In genomic region chr9:92147030-92147853, GRCh38 we compare ENCODE assay signal across 9 cellular contexts. TPM values are rescaled to one million over a fixed set of nuclear protein-coding genes. Genes with fewer than 3 reads are reported as not detected.
DNase-seq lines count a peak whose midpoint lies in the region; ATAC-seq, FAIRE-seq and TF ChIP-seq lines count a peak whose summit lies in the region.
"Had no signal": no experiment of that assay in that cellular context is flagged by ENCODE, and none has a peak within 500 bp of the region (broad histone marks: within the 10 kb centered on the region; RNA-seq: fewer than 3 reads in every experiment).

No MANE protein-coding gene starts in this region.

- peak; percentile 93 for FAIRE-seq in RCC 7860 (lab: Jason Lieb, UNC)
- FAIRE-seq: colon had no signal

- peak; percentile 69 for ATAC-seq in Right ventricle myocardium inferior
- peak; percentile 82 for ATAC-seq in HG03196 (IDR thresholded peaks at IDR 0.05; ENCODE audit: unreplicated experiment)

- intact Hi-C loops in Right ventricle myocardium inferior (cut with DNase I): no loop called here
- intact Hi-C loops in cardiac septum (cut with DNase I): no loop called here

- H3K9me3 Mint-ChIP-seq in endothelial cell (ENCODE audit: unreplicated experiment) (no peaks in the 10 kb centered on the region), nephron progenitor cell (no peaks in the 10 kb centered on the region)

- TF ChIP-seq CTCF in endothelial cell (IDR thresholded peaks at IDR 0.05; ENCODE audit: unreplicated experiment): no peak
- no peak for TF ChIP-seq CTCF in nephron progenitor cell (IDR thresholded peaks at IDR 0.05)

- H3K4me3 Mint-ChIP-seq in endothelial cell (ENCODE audit: unreplicated experiment) (no peak overlapping the region), nephron progenitor cell (peak overlapping the region; percentile 29)

- H3K36me3 Mint-ChIP-seq in endothelial cell (ENCODE audit: low read depth, unreplicated experiment) (no peaks in the 10 kb centered on the region), nephron progenitor cell (ENCODE audit: low read depth) (no peaks in the 10 kb centered on the region)

- H3K27ac Mint-ChIP-seq in endothelial cell (ENCODE audit: unreplicated experiment) (peak overlapping the region; percentile 93), nephron progenitor cell (peak overlapping the region; percentile 97)

- no peak for DNase-seq in Right ventricle myocardium inferior (ENCODE audit: missing footprints)
- no peak for DNase-seq in cardiac septum (ENCODE audit: low spot score)
- DNase-seq in RCC 7860 (ENCODE audit: low spot score): peak; percentile 94
- no peak for DNase-seq in endothelial cell (ENCODE audit: low spot score)
- DNase-seq in nephron progenitor cell: peak; percentile 34
- DNase-seq in mucosa of gallbladder (ENCODE audit: low spot score): no peak
- no peak for DNase-seq in SW 1271 (lab: John Stamatoyannopoulos, UW)

- H3K4me1 Mint-ChIP-seq in endothelial cell (ENCODE audit: unreplicated experiment) (peaks cover 42% of the 10 kb centered on the region), nephron progenitor cell (peaks cover 52% of the 10 kb centered on the region)

- H3K27me3 Mint-ChIP-seq in endothelial cell (ENCODE audit: unreplicated experiment): peaks cover 7% of the 10 kb centered on the region
- peaks cover 30% of the 10 kb centered on the region for H3K27me3 Mint-ChIP-seq in nephron progenitor cell (ENCODE audit: low read depth, poor library complexity)

RNA-seq across cellular contexts. Expression of gene SPTLC1, which starts 32.0 kb away (rescaled TPM):
- total RNA-seq in Right ventricle myocardium inferior (22.0 TPM), cardiac septum (26.1 TPM), endothelial cell (ENCODE audit: unreplicated experiment) (69.2 TPM), mucosa of gallbladder (65.1 TPM)

Comparison
In these comparisons a context has a peak if more than half of its experiments do, and no peak if none do; other contexts are left out.
1. DNase-seq: peak in RCC 7860 (single experiment) and nephron progenitor cell (single experiment); none in Right ventricle myocardium inferior (single experiment), cardiac septum (single experiment), endothelial cell (single experiment), mucosa of gallbladder (single experiment) and SW 1271 (0 of 2).